1 cellular context compared by ENCODE assay signal in the genomic region with DNA sequence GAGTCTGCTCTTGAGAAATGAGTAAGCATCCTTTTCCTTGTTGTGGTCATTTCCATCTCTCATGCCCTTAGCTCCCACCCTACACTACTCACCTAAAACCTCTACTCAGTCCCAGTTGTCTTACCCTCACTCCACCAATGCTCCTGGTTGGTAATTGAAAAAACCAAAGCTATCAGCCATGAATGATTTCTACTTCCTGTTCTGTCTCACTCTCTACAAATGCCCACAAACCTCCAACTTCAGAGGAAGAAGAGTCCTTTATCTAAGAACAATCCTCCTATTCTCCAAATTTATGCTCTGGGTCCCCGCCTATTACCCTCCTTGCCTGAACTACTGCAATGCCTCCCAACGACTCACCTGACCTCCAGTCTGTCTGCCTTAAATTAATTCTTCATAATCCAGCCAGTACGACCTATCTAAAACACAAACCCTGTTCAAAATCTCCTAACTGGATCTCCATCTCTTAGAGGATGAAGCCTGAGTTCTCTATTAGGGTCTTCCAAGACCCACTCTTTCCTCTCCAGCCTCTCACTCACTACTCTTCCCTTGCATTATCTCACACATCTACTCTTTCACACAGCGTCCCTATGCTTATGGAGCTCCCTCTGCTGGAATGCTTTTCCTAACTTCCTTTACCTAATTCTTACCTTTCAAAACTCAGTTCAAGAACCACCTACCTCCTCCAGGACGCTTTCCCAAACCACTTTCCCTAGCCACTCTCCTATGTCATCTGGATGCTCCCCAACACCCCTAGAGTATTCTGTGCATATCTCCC.
TF ChIP-seq lines count a peak whose summit lies in the region.

No MANE protein-coding gene starts in this region.

TF ChIP-seq in HepG2, 621 proteins besides CTCF, POLR2A, EP300 and RAD21 (continued from another document):
- TF ChIP-seq BCL3 (CRISPR knock-in tag; IDR thresholded peaks at IDR 0.05), result 0 out of 2 replicates have a peak, but pooled peaks have one; percentile 57
- TF ChIP-seq, protein P1, sequence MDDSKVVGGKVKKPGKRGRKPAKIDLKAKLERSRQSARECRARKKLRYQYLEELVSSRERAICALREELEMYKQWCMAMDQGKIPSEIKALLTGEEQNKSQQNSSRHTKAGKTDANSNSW (CRISPR knock-in tag; IDR thresholded peaks at IDR 0.05; ENCODE audit: borderline replicate concordance), result 0 out of 2 replicates have a peak, but pooled peaks have one; percentile 19
- no peak for TF ChIP-seq ZFAT (CRISPR knock-in tag; conservative IDR thresholded peaks at IDR 0.05)
- TF ChIP-seq ZNF781 (CRISPR knock-in tag; IDR thresholded peaks at IDR 0.05; ENCODE audit: borderline replicate concordance, not compliant biosample characterization), result no peak
- TF ChIP-seq, protein P2, sequence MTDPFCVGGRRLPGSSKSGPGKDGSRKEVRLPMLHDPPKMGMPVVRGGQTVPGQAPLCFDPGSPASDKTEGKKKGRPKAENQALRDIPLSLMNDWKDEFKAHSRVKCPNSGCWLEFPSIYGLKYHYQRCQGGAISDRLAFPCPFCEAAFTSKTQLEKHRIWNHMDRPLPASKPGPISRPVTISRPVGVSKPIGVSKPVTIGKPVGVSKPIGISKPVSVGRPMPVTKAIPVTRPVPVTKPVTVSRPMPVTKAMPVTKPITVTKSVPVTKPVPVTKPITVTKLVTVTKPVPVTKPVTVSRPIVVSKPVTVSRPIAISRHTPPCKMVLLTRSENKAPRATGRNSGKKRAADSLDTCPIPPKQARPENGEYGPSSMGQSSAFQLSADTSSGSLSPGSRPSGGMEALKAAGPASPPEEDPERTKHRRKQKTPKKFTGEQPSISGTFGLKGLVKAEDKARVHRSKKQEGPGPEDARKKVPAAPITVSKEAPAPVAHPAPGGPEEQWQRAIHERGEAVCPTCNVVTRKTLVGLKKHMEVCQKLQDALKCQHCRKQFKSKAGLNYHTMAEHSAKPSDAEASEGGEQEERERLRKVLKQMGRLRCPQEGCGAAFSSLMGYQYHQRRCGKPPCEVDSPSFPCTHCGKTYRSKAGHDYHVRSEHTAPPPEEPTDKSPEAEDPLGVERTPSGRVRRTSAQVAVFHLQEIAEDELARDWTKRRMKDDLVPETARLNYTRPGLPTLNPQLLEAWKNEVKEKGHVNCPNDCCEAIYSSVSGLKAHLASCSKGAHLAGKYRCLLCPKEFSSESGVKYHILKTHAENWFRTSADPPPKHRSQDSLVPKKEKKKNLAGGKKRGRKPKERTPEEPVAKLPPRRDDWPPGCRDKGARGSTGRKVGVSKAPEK (CRISPR knock-in tag; IDR thresholded peaks at IDR 0.05; ENCODE audit: borderline replicate concordance), result no peak
- peak; percentile 38; the same call in 1 of the 2 replicates for TF ChIP-seq ZBTB21 (CRISPR knock-in tag; IDR thresholded peaks at IDR 0.05)
- TF ChIP-seq CENPBD1 (CRISPR knock-in tag; IDR thresholded peaks at IDR 0.05; ENCODE audit: borderline replicate concordance, low read depth), result no peak
- peak; percentile 25; the same call in 1 of the 2 replicates for TF ChIP-seq FOXO1 (CRISPR knock-in tag; IDR thresholded peaks at IDR 0.05)
- TF ChIP-seq HOXA5 (CRISPR knock-in tag; IDR thresholded peaks at IDR 0.05), result 0 out of 2 replicates have a peak, but pooled peaks have one; percentile 77
- peak; percentile 3 for TF ChIP-seq HNRNPK (IDR thresholded peaks at IDR 0.05; ENCODE audit: low read depth, low read length, poor library complexity, severe bottlenecking)
- peak; percentile 93 for TF ChIP-seq TEAD3 (CRISPR knock-in tag; optimal IDR thresholded peaks at IDR 0.05; ENCODE audit: borderline replicate concordance)
- TF ChIP-seq HBP1 (CRISPR knock-in tag; IDR thresholded peaks at IDR 0.05; ENCODE audit: low read depth), result 0 out of 2 replicates have a peak, but pooled peaks have one; percentile 61
- peak; percentile 72; the same call in 1 of the 2 replicates for TF ChIP-seq YEATS2 (CRISPR knock-in tag; IDR thresholded peaks at IDR 0.05; ENCODE audit: borderline replicate concordance)
- TF ChIP-seq RXRB (CRISPR knock-in tag; IDR thresholded peaks at IDR 0.05; ENCODE audit: borderline replicate concordance), result peak; percentile 71
- 0 out of 2 replicates have a peak, but pooled peaks have one; percentile 21 for TF ChIP-seq RBFOX2 (IDR thresholded peaks at IDR 0.05; ENCODE audit: low read depth, low read length)
- peak; percentile 56; the same call in 1 of the 2 replicates for TF ChIP-seq SPEN (CRISPR knock-in tag; IDR thresholded peaks at IDR 0.05; ENCODE audit: low read depth)
- TF ChIP-seq ZFP37 (CRISPR knock-in tag; IDR thresholded peaks at IDR 0.05; ENCODE audit: borderline replicate concordance), result 0 out of 2 replicates have a peak, but pooled peaks have one; percentile 75
- peak; percentile 43 for TF ChIP-seq HDAC1 (CRISPR knock-in tag; IDR thresholded peaks at IDR 0.05)
- peak; percentile 53; the same call in 1 of the 2 replicates for TF ChIP-seq SNAPC2 (CRISPR knock-in tag; IDR thresholded peaks at IDR 0.05)
- TF ChIP-seq ATRX (CRISPR knock-in tag; IDR thresholded peaks at IDR 0.05; ENCODE audit: borderline replicate concordance), result peak; percentile 39; the same call in 1 of the 2 replicates
- TF ChIP-seq SATB2 (CRISPR knock-in tag; IDR thresholded peaks at IDR 0.05), result no peak
- peak; percentile 96 for TF ChIP-seq ELF3 (CRISPR knock-in tag; IDR thresholded peaks at IDR 0.05)
- TF ChIP-seq ZNF337 (CRISPR knock-in tag; IDR thresholded peaks at IDR 0.05; ENCODE audit: borderline replicate concordance, low read depth), result no peak
- 0 out of 2 replicates have a peak, but pooled peaks have one; percentile 2 for TF ChIP-seq GABPB1 (CRISPR knock-in tag; IDR thresholded peaks at IDR 0.05)
- peak; percentile 2; the same call in 1 of the 2 replicates for TF ChIP-seq TARDBP (CRISPR knock-in tag; IDR thresholded peaks at IDR 0.05)
- no peak for TF ChIP-seq HNRNPUL1 (IDR thresholded peaks at IDR 0.05; ENCODE audit: low read depth, low read length)
- no peak for TF ChIP-seq U2AF1 (optimal IDR thresholded peaks at IDR 0.05; ENCODE audit: low read depth, low read length)
- TF ChIP-seq WIZ (CRISPR knock-in tag; IDR thresholded peaks at IDR 0.05), result peak; percentile 69; the same call in 1 of the 2 replicates
- TF ChIP-seq, protein P3, sequence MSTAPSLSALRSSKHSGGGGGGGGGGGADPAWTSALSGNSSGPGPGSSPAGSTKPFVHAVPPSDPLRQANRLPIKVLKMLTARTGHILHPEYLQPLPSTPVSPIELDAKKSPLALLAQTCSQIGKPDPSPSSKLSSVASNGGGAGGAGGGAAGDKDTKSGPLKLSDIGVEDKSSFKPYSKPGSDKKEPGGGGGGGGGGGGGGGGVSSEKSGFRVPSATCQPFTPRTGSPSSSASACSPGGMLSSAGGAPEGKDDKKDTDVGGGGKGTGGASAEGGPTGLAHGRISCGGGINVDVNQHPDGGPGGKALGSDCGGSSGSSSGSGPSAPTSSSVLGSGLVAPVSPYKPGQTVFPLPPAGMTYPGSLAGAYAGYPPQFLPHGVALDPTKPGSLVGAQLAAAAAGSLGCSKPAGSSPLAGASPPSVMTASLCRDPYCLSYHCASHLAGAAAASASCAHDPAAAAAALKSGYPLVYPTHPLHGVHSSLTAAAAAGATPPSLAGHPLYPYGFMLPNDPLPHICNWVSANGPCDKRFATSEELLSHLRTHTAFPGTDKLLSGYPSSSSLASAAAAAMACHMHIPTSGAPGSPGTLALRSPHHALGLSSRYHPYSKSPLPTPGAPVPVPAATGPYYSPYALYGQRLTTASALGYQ (CRISPR knock-in tag; IDR thresholded peaks at IDR 0.05), result no peak
- peak; percentile 43; the same call in 1 of the 2 replicates for TF ChIP-seq ETV6 (CRISPR knock-in tag; conservative IDR thresholded peaks at IDR 0.05)
- peak; percentile 73 for TF ChIP-seq ZNF331 (CRISPR knock-in tag; IDR thresholded peaks at IDR 0.05)
- TF ChIP-seq, protein P4, sequence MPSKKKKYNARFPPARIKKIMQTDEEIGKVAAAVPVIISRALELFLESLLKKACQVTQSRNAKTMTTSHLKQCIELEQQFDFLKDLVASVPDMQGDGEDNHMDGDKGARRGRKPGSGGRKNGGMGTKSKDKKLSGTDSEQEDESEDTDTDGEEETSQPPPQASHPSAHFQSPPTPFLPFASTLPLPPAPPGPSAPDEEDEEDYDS (CRISPR knock-in tag; IDR thresholded peaks at IDR 0.05), result peak; percentile 62
- TF ChIP-seq, protein P5, sequence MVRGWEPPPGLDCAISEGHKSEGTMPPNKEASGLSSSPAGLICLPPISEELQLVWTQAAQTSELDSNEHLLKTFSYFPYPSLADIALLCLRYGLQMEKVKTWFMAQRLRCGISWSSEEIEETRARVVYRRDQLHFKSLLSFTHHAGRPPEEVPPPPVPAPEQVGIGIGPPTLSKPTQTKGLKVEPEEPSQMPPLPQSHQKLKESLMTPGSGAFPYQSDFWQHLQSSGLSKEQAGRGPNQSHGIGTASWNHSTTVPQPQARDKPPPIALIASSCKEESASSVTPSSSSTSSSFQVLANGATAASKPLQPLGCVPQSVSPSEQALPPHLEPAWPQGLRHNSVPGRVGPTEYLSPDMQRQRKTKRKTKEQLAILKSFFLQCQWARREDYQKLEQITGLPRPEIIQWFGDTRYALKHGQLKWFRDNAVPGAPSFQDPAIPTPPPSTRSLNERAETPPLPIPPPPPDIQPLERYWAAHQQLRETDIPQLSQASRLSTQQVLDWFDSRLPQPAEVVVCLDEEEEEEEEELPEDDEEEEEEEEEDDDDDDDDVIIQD (CRISPR knock-in tag; IDR thresholded peaks at IDR 0.05; ENCODE audit: low read depth), result peak; percentile 48; the same call in 1 of the 2 replicates
- peak; percentile 79; the same call in 1 of the 2 replicates for TF ChIP-seq IRF2 (CRISPR knock-in tag; IDR thresholded peaks at IDR 0.05)
- TF ChIP-seq CCAR2 (optimal IDR thresholded peaks at IDR 0.05; ENCODE audit: low read depth, low read length), result peak; percentile 78
- no peak; the same call in 1 of the 2 replicates for TF ChIP-seq LCORL (IDR thresholded peaks at IDR 0.05)
- peak; percentile 65; the same call in 1 of the 2 replicates for TF ChIP-seq LCORL (CRISPR knock-in tag; IDR thresholded peaks at IDR 0.05)
- peak; percentile 30; the same call in 1 of the 2 replicates for TF ChIP-seq ZNF567 (CRISPR knock-in tag; IDR thresholded peaks at IDR 0.05; ENCODE audit: borderline replicate concordance)
- peak; percentile 14; the same call in 1 of the 2 replicates for TF ChIP-seq GZF1 (CRISPR knock-in tag; IDR thresholded peaks at IDR 0.05)
- TF ChIP-seq KLF6 (CRISPR knock-in tag; IDR thresholded peaks at IDR 0.05), result 0 out of 2 replicates have a peak, but pooled peaks have one; percentile 20
- no peak for TF ChIP-seq ZNF670 (CRISPR knock-in tag; IDR thresholded peaks at IDR 0.05; ENCODE audit: borderline replicate concordance)
- peak; percentile 90 for TF ChIP-seq MIXL1 (CRISPR knock-in tag; IDR thresholded peaks at IDR 0.05)
- peak; percentile 76; the same call in 1 of the 2 replicates for TF ChIP-seq ZNF430 (CRISPR knock-in tag; IDR thresholded peaks at IDR 0.05)
